Comparison of ENCODE assay signal across 19 cellular contexts in genomic region chr3:98735296-98735695, GRCh38. TPM values are rescaled to one million over a fixed set of nuclear protein-coding genes. Genes with fewer than 3 reads are reported as not detected.
"Had no signal": no experiment of that assay in that cellular context is flagged by ENCODE, and none has a peak within 500 bp of the region (broad histone marks: within the 10 kb centered on the region; RNA-seq: fewer than 3 reads in every experiment).

No MANE protein-coding gene starts in this region.

- H3K9me3 Mint-ChIP-seq: activated B cell treated with CpG ODN at 0.5 μM for 24 hours; activated CD8-positive, alpha-beta T cell treated with anti-CD3 and anti-CD28 coated beads for 36 hours; activated naive CD4-positive, alpha-beta T cell treated with anti-CD3 and anti-CD28 coated beads, Interleukin-2, amount 50 U/mL, for 72 hours; activated T-cell treated with anti-CD3 and anti-CD28 coated beads, Interleukin-2, amount 50 U/mL, for 4 hours; central memory CD8-positive, alpha-beta T cell had no signal

- ATAC-seq: activated CD8-positive, alpha-beta T cell treated with anti-CD3 and anti-CD28 coated beads for 36 hours; activated naive CD4-positive, alpha-beta T cell treated with anti-CD3 and anti-CD28 coated beads, Interleukin-2, amount 50 U/mL, for 72 hours; activated T-cell treated with anti-CD3 and anti-CD28 coated beads, Interleukin-2, amount 50 U/mL, for 4 hours; foreskin keratinocyte; left cardiac atrium; sciatic nerve had no signal

- H3K9me3 ChIP-seq: thoracic aorta, vagina had no signal

- H3K27ac ChIP-seq: coronary artery, foreskin keratinocyte, thoracic aorta, vagina had no signal

- DNase-seq: activated B cell treated with CpG ODN at 0.5 μM for 24 hours; activated CD4-positive, alpha-beta T cell treated with anti-CD3 and anti-CD28 coated beads for 48 hours; activated CD8-positive, alpha-beta T cell treated with anti-CD3 and anti-CD28 coated beads for 36 hours; activated effector memory CD4-positive, alpha-beta T cell treated with anti-CD3 and anti-CD28 coated beads, Interleukin-2, amount 50 U/mL, for 16 hours; activated T-cell treated with anti-CD3 and anti-CD28 coated beads, Interleukin-2, amount 50 U/mL, for 4 hours; effector CD4-positive, alpha-beta T cell; foreskin keratinocyte; left cardiac atrium; stimulated activated CD4-positive, alpha-beta T cell treated with anti-CD3 and anti-CD28 coated beads, Interleukin-12 subunit alpha, Interleukin-12 subunit beta, amount 100 ng/mL, for 4 hours; stimulated activated CD4-positive, alpha-beta T cell treated with anti-CD3 and anti-CD28 coated beads, Interleukin-2, amount 100 ng/mL, for 24 hours; SW 1271 had no signal

- H3K27me3 ChIP-seq: foreskin keratinocyte, vagina had no signal

- H3K36me3 Mint-ChIP-seq: activated naive CD4-positive, alpha-beta T cell treated with anti-CD3 and anti-CD28 coated beads, Interleukin-2, amount 50 U/mL, for 72 hours had no signal

- H3K36me3 ChIP-seq: thoracic aorta, vagina had no signal

- H3K4me3 Mint-ChIP-seq: activated B cell treated with CpG ODN at 0.5 μM for 24 hours; activated CD8-positive, alpha-beta T cell treated with anti-CD3 and anti-CD28 coated beads for 36 hours; activated T-cell treated with anti-CD3 and anti-CD28 coated beads, Interleukin-2, amount 50 U/mL, for 4 hours; central memory CD8-positive, alpha-beta T cell had no signal

- H3K4me3 ChIP-seq: coronary artery, vagina had no signal

- H3K27ac Mint-ChIP-seq: activated B cell treated with CpG ODN at 0.5 μM for 24 hours; activated CD8-positive, alpha-beta T cell treated with anti-CD3 and anti-CD28 coated beads for 36 hours; activated naive CD4-positive, alpha-beta T cell treated with anti-CD3 and anti-CD28 coated beads, Interleukin-2, amount 50 U/mL, for 72 hours had no signal

- FAIRE-seq: TTC549 had no signal

RNA-seq across cellular contexts. Expression of gene ST3GAL6, which starts 27.8 kb away (rescaled TPM):
- total RNA-seq: activated B cell treated with CpG ODN at 0.5 μM for 24 hours; activated CD8-positive, alpha-beta T cell treated with anti-CD3 and anti-CD28 coated beads for 36 hours; T-helper 2 cell treated with Interferon-gamma antibody and Interleukin-4, amounts not matched to agents 100 ng/mL and 5 ng/mL, for 36 hours had no signal
